ENCODE assay signal across 5 cellular contexts in the genomic region with DNA sequence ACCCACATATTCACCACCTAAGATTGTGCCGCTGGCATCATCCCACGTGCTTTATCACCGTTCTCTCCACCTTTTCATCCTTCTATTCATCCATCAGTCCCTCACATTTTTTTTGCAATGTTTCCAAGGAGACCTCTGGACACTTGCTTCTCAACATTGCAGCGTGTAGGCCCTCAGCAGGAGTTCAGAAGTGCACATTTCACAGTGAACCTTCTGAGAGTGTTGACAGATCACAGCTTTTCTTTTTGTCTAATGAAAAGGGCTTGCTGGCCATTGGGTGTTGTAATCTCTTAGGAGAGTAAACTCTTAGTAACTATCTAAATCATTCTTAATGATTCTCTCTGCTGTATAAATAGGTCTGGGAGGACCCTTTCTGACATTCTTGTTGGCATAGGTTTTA.
DNase-seq lines count a peak whose midpoint lies in the region; ATAC-seq lines count a peak whose summit lies in the region.
"Not testable (repeated sequence)": the region's sequence is repeated elsewhere in the genome, so short reads cannot be mapped to it uniquely, and the experiment has no call there.

No MANE protein-coding gene starts in this region.

- H3K9me3 ChIP-seq in right cardiac atrium (ENCODE audit: control insufficient read depth, low read length), result not testable (repeated sequence)

- not testable (repeated sequence) for DNase-seq in Right ventricle myocardium inferior (ENCODE audit: missing footprints); Right ventricle myocardium superior; left cardiac atrium; left ventricle myocardium superior; right cardiac atrium

- not testable (repeated sequence) for H3K4me1 ChIP-seq in right cardiac atrium (ENCODE audit: control insufficient read depth, insufficient read depth, low read length)

- not testable (repeated sequence) for H3K27ac ChIP-seq in right cardiac atrium (ENCODE audit: low read length)

- not testable (repeated sequence) for H3K4me3 ChIP-seq in right cardiac atrium (ENCODE audit: low read length)

- no CpG with 5 or more reads among the region's 4 CpGs for WGBS in right cardiac atrium

- H3K27me3 ChIP-seq in right cardiac atrium (ENCODE audit: control insufficient read depth, insufficient read depth), result not testable (repeated sequence)

- ATAC-seq in Right ventricle myocardium inferior, result peak; percentile 64
- ATAC-seq in Right ventricle myocardium superior (ENCODE audit: poor library complexity), result peak; percentile 59
- ATAC-seq in left cardiac atrium, result peak; percentile 63 to 96
- peak; percentile 34 for ATAC-seq in left ventricle myocardium superior
- peak; percentile 75 to 90 for ATAC-seq in right cardiac atrium

- intact Hi-C loops in Right ventricle myocardium inferior (cut with DNase I); Right ventricle myocardium superior (cut with DNase I); left cardiac atrium (cut with DNase I); left ventricle myocardium superior (cut with micrococcal nuclease); right cardiac atrium (cut with DNase I): not testable (repeated sequence)
